In genomic region chr20:3727333-3728035, GRCh38 we compare ENCODE assay signal across 10 cellular contexts. TPM values are rescaled to one million over a fixed set of nuclear protein-coding genes. Genes with fewer than 3 reads are reported as not detected.
DNase-seq lines count a peak whose midpoint lies in the region; ATAC-seq, FAIRE-seq and TF ChIP-seq lines count a peak whose summit lies in the region.
"Had no signal": no experiment of that assay in that cellular context is flagged by ENCODE, and none has a peak within 500 bp of the region (broad histone marks: within the 10 kb centered on the region; RNA-seq: fewer than 3 reads in every experiment).

No MANE protein-coding gene starts in this region.

- no peaks in the 10 kb centered on the region for H4K20me1 ChIP-seq in BLaER1
- no peaks in the 10 kb centered on the region for H4K20me1 ChIP-seq in K562 (replicated peaks; ENCODE audit: control insufficient read depth, insufficient read depth, low read length)

- intact Hi-C loops in K562 (cut with micrococcal nuclease), result no loop called here

- H3K9me3 ChIP-seq in BLaER1, result no peaks in the 10 kb centered on the region
- H3K9me3 ChIP-seq in K562 (replicated peaks; ENCODE audit: control insufficient read depth, insufficient read depth, low read depth, low read length), result no peaks in the 10 kb centered on the region

- CTCF ChIA-PET in K562 (lab: Yijun Ruan, JAX; ENCODE audit: low intra/inter-chr PET ratio), result no interaction called here

- peak overlapping the region; percentile 31; the same call in 1 of the 2 replicates for H3K4me2 ChIP-seq in BLaER1
- H3K4me2 ChIP-seq in K562 (ENCODE audit: insufficient read depth, low read length), result no peak overlapping the region

- H3K4me1 ChIP-seq in BLaER1 (peaks cover 32% of the 10 kb centered on the region), K562 (replicated peaks in 1 of 2; ENCODE audit: control insufficient read depth in 2 of 2, insufficient read depth in 2 of 2, low read length in 2 of 2) (peaks cover 6 to 8% of the 10 kb centered on the region in 2 experiments; a peak in 4 of 5 replicates)

- no peaks in the 10 kb centered on the region for H3K36me3 ChIP-seq in BLaER1
- H3K36me3 ChIP-seq in K562 (ENCODE audit: control insufficient read depth, insufficient read depth, low read length), result no peaks in the 10 kb centered on the region
- H3K36me3 ChIP-seq in brain microvascular endothelial cell (replicated peaks), result no peaks in the 10 kb centered on the region

- no peak overlapping the region for H2AFZ ChIP-seq in K562 (ENCODE audit: low read depth, low read length)

- no peak for TF ChIP-seq CTCF in K562 (IDR thresholded peaks at IDR 0.05 in 2 of 3, conservative IDR thresholded peaks at IDR 0.05 in 1 of 3; ENCODE audit: insufficient read depth in 2 of 3, low read depth in 1 of 3, low read length in 3 of 3)
- no peak for TF ChIP-seq CTCF in brain microvascular endothelial cell (IDR thresholded peaks at IDR 0.05; ENCODE audit: low read depth, low read length, missing control alignments)

- 1% methylated on average over 7 of the region's 12 CpGs for WGBS in K562 (ENCODE audit: insufficient coverage, low coverage, missing lambda C conversion rate)

- no peak for TF ChIP-seq RAD21 in K562 (CRISPR knock-in tag; conservative IDR thresholded peaks at IDR 0.05 in 1 of 2, IDR thresholded peaks at IDR 0.05 in 1 of 2)

- H3K79me2 ChIP-seq in K562 (ENCODE audit: control insufficient read depth, insufficient read depth, low read length), result no peaks in the 10 kb centered on the region

- ATAC-seq in K562 (no peak), HG02981 (IDR thresholded peaks at IDR 0.05; ENCODE audit: unreplicated experiment) (no peak), HG03196 (IDR thresholded peaks at IDR 0.05; ENCODE audit: unreplicated experiment) (no peak)

- H3K27ac ChIP-seq in BLaER1, result no peak overlapping the region
- no peak overlapping the region for H3K27ac ChIP-seq in K562 (ENCODE audit: extremely low read depth, low read depth, low read length)
- H3K27ac ChIP-seq in brain microvascular endothelial cell, result no peak overlapping the region

- H3K9ac ChIP-seq in BLaER1, result no peak overlapping the region
- H3K9ac ChIP-seq in K562 (ENCODE audit: insufficient read depth in 1 of 2, low read depth in 2 of 2, low read length in 2 of 2), result peak overlapping the region in 1 of 2 experiments; percentile 35; a peak in 1 of 4 replicates

- TF ChIP-seq EP300 in K562 (IDR thresholded peaks at IDR 0.05; ENCODE audit: low read length), result no peak

- in situ Hi-C loops in K562 (cut with MboI) (no loop called here), brain microvascular endothelial cell (cut with HindIII; ENCODE audit: low pct_ligation_motif_present, low sequenced_read_pairs) (no loop called here)

- DNase-seq in K562 (ENCODE audit: extremely low read depth in 1 of 4, low spot score in 3 of 4) (no peak), myocyte (ENCODE audit: low read depth) (peak; percentile 85), brain microvascular endothelial cell (no peak)
- DNase-seq: activated CD4-positive, CD25-positive, alpha-beta regulatory T cell treated with anti-CD3 and anti-CD28 coated beads, Interleukin-2, amount 50 U/mL, for 72 hours; dermis blood vessel endothelial cell; NCI-H1436 had no signal

- H3K4me3 ChIP-seq in BLaER1 (no peak overlapping the region), K562 (no peak overlapping the region), brain microvascular endothelial cell (ENCODE audit: low read depth, low read length) (no peak overlapping the region)

- H3K27me3 ChIP-seq in BLaER1 (peaks cover 15% of the 10 kb centered on the region), K562 (ENCODE audit: control insufficient read depth in 2 of 2, insufficient read depth in 2 of 2, low read length in 2 of 2) (peaks cover 4 to 34% of the 10 kb centered on the region in 2 experiments; a peak in 3 of 5 replicates), brain microvascular endothelial cell (replicated peaks) (peaks cover 20% of the 10 kb centered on the region)

- POLR2A ChIA-PET in K562 (lab: Yijun Ruan, JAX), result no interaction called here

- no TSS peak for BruUV-seq in K562 (replicated peaks; lab: Mats Ljungman, UMichigan)

- no peak for TF ChIP-seq POLR2A in K562 (conservative IDR thresholded peaks at IDR 0.05)

- peak; percentile 51 for FAIRE-seq in K562 (lab: Jason Lieb, UNC)
- FAIRE-seq: G401.6 had no signal

- no peaks in the 10 kb centered on the region for H3K9me1 ChIP-seq in K562 (ENCODE audit: control insufficient read depth, insufficient read depth, low read length)

RNA-seq across cellular contexts. Expression of gene HSPA12B, which starts 5.0 kb away (rescaled TPM):
- 0.19 TPM in 1 of 2 replicates, not detected in the other for total RNA-seq in K562 (2011; cell fraction: chromatin; rRNA removed; ENCODE audit: low replicate concordance)
- 0.17 TPM in 1 of 2 replicates, not detected in the other for total RNA-seq in K562 (2011; cell fraction: nucleolus; rRNA removed)
- total RNA-seq in K562 (2011; cell fraction: nucleoplasm; rRNA removed), result not detected in 2 replicates
- total RNA-seq in K562 (2014; rRNA removed), result not detected in 2 replicates
- not detected in 2 replicates for total RNA-seq in K562 (2014; rRNA removed; fragmentation: Illumina TruSeq; extraction: Trizol)
- total RNA-seq in K562 (2015; rRNA removed; fragmentation: Illumina TruSeq; extraction: Trizol), result not detected in 2 replicates
- total RNA-seq in K562 (2021), result 0.07 TPM in 1 of 2 replicates, not detected in the other
- polyA plus RNA-seq in K562 (2011; rRNA removed), result not detected in 2 replicates
- polyA plus RNA-seq in K562 (2011; cell fraction: cytosol; rRNA removed), result 0.03 TPM in 1 of 2 replicates, not detected in the other
- 0.07 and 0.21 TPM in 2 replicates for polyA plus RNA-seq in K562 (2011; cell fraction: nucleus; rRNA removed)
- 0.22 and 0.62 TPM in 2 replicates for polyA plus RNA-seq in K562 (2012)
- 0.03 TPM in 1 of 2 replicates, not detected in the other for polyA plus RNA-seq in K562 (2014; fragmentation: Illumina TruSeq; extraction: Trizol)
- polyA plus RNA-seq in K562 (2014; fragmentation: Nextera tagmentation; extraction: Ambion mirVana), result not detected
- not detected in 2 replicates for polyA plus RNA-seq in K562 (2014; rRNA removed)
- 0.06 TPM in 1 of 2 replicates, not detected in the other for polyA minus RNA-seq in K562 (2011; rRNA and poly(A)+ RNA removed)
- not detected in 2 replicates for polyA minus RNA-seq in K562 (2011; cell fraction: cytosol; rRNA and poly(A)+ RNA removed)
- polyA minus RNA-seq in K562 (2011; cell fraction: nucleus; rRNA and poly(A)+ RNA removed), result 0.13 TPM in 1 of 2 replicates, not detected in the other
- not detected in 2 replicates for total RNA-seq in myocyte
- polyA plus RNA-seq in myocyte (2012), result 0.06 TPM

RNA-seq across cellular contexts. Expression of gene SIGLEC1, which starts 15.1 kb away (rescaled TPM):
- not detected in 2 replicates for total RNA-seq in K562 (2011; cell fraction: chromatin; rRNA removed; ENCODE audit: low replicate concordance)
- not detected in 2 replicates for total RNA-seq in K562 (2011; cell fraction: nucleolus; rRNA removed)
- total RNA-seq in K562 (2011; cell fraction: nucleoplasm; rRNA removed), result 0.07 TPM in 1 of 2 replicates, not detected in the other
- total RNA-seq in K562 (2014; rRNA removed) (0.05 TPM in 1 of 2 replicates, not detected in the other), K562 (2014; rRNA removed; fragmentation: Illumina TruSeq; extraction: Trizol) (not detected in 2 replicates), K562 (2015; rRNA removed; fragmentation: Illumina TruSeq; extraction: Trizol) (not detected in 2 replicates), K562 (2021) (0.04 and 0.07 TPM in 2 replicates), myocyte (0.53 and 1.3 TPM in 2 replicates)
- polyA plus RNA-seq in K562 (2011; rRNA removed) (not detected in 2 replicates), K562 (2014; fragmentation: Illumina TruSeq; extraction: Trizol) (not detected in 2 replicates), K562 (2014; fragmentation: Nextera tagmentation; extraction: Ambion mirVana) (not detected), K562 (2014; rRNA removed) (not detected in 2 replicates)
- polyA plus RNA-seq in K562 (2011; cell fraction: cytosol; rRNA removed), result under 0.01 TPM in 1 of 2 replicates, not detected in the other
- 0.01 TPM in 1 of 2 replicates, not detected in the other for polyA plus RNA-seq in K562 (2011; cell fraction: nucleus; rRNA removed)
- 0.01 TPM in 1 of 2 replicates, not detected in the other for polyA plus RNA-seq in K562 (2012)
- polyA minus RNA-seq in K562 (2011; rRNA and poly(A)+ RNA removed), result 0.04 TPM in 1 of 2 replicates, not detected in the other
- not detected in 2 replicates for polyA minus RNA-seq in K562 (2011; cell fraction: cytosol; rRNA and poly(A)+ RNA removed)
- not detected in 2 replicates for polyA minus RNA-seq in K562 (2011; cell fraction: nucleus; rRNA and poly(A)+ RNA removed)
- 0.08 TPM for polyA plus RNA-seq in myocyte (2012)
- total RNA-seq: dermis blood vessel endothelial cell had no signal

RNA-seq across cellular contexts. Expression of gene ADISSP, which starts 40.1 kb away (rescaled TPM):
- total RNA-seq in K562 (2011; cell fraction: chromatin; rRNA removed; ENCODE audit: low replicate concordance), result 2.9 and 14.4 TPM in 2 replicates
- 19.0 and 21.1 TPM in 2 replicates for total RNA-seq in K562 (2011; cell fraction: nucleolus; rRNA removed)
- 11.5 and 13.1 TPM in 2 replicates for total RNA-seq in K562 (2011; cell fraction: nucleoplasm; rRNA removed)
- total RNA-seq in K562 (2014; rRNA removed), result 65.7 and 101 TPM in 2 replicates
- 12.2 and 16.3 TPM in 2 replicates for total RNA-seq in K562 (2014; rRNA removed; fragmentation: Illumina TruSeq; extraction: Trizol)
- total RNA-seq in K562 (2015; rRNA removed; fragmentation: Illumina TruSeq; extraction: Trizol), result 34.5 and 35.8 TPM in 2 replicates
- 70.6 and 79.9 TPM in 2 replicates for total RNA-seq in K562 (2021)
- 22.8 and 42.8 TPM in 2 replicates for polyA plus RNA-seq in K562 (2011; rRNA removed)
- polyA plus RNA-seq in K562 (2011; cell fraction: cytosol; rRNA removed), result 58.3 and 121 TPM in 2 replicates
- polyA plus RNA-seq in K562 (2011; cell fraction: nucleus; rRNA removed), result 36.6 TPM in 2 replicates
- polyA plus RNA-seq in K562 (2012), result 27.7 and 47.5 TPM in 2 replicates
- 23.4 and 63.9 TPM in 2 replicates for polyA plus RNA-seq in K562 (2014; fragmentation: Illumina TruSeq; extraction: Trizol)
- 1 to 10 TPM; 1.4 to 4.9 TPM for polyA plus RNA-seq in K562 (2014; fragmentation: Nextera tagmentation; extraction: Ambion mirVana)
- polyA plus RNA-seq in K562 (2014; rRNA removed), result 37.2 and 53.4 TPM in 2 replicates
- polyA minus RNA-seq in K562 (2011; rRNA and poly(A)+ RNA removed), result 11.5 and 16.8 TPM in 2 replicates
- polyA minus RNA-seq in K562 (2011; cell fraction: cytosol; rRNA and poly(A)+ RNA removed), result 37.8 and 38.8 TPM in 2 replicates
- 6.7 and 13.6 TPM in 2 replicates for polyA minus RNA-seq in K562 (2011; cell fraction: nucleus; rRNA and poly(A)+ RNA removed)
- total RNA-seq in myocyte, result 40.8 and 42.4 TPM in 2 replicates
- 45.0 TPM for polyA plus RNA-seq in myocyte (2012)

RNA-seq across cellular contexts. Expression of gene ADAM33, which starts 45.7 kb away (rescaled TPM):
- 0.12 TPM in 1 of 2 replicates, not detected in the other for total RNA-seq in K562 (2011; cell fraction: chromatin; rRNA removed; ENCODE audit: low replicate concordance)
- not detected in 2 replicates for total RNA-seq in K562 (2011; cell fraction: nucleolus; rRNA removed)
- not detected in 2 replicates for total RNA-seq in K562 (2011; cell fraction: nucleoplasm; rRNA removed)
- not detected in 2 replicates for total RNA-seq in K562 (2014; rRNA removed)
- not detected in 2 replicates for total RNA-seq in K562 (2014; rRNA removed; fragmentation: Illumina TruSeq; extraction: Trizol)
- not detected in 2 replicates for total RNA-seq in K562 (2015; rRNA removed; fragmentation: Illumina TruSeq; extraction: Trizol)
- not detected in 2 replicates for total RNA-seq in K562 (2021)
- not detected in 2 replicates for polyA plus RNA-seq in K562 (2011; rRNA removed)
- not detected in 2 replicates for polyA plus RNA-seq in K562 (2011; cell fraction: cytosol; rRNA removed)
- not detected in 2 replicates for polyA plus RNA-seq in K562 (2011; cell fraction: nucleus; rRNA removed)
- polyA plus RNA-seq in K562 (2012), result not detected in 2 replicates
- not detected in 2 replicates for polyA plus RNA-seq in K562 (2014; fragmentation: Illumina TruSeq; extraction: Trizol)
- not detected for polyA plus RNA-seq in K562 (2014; fragmentation: Nextera tagmentation; extraction: Ambion mirVana)
- not detected in 2 replicates for polyA plus RNA-seq in K562 (2014; rRNA removed)
- polyA minus RNA-seq in K562 (2011; rRNA and poly(A)+ RNA removed), result not detected in 2 replicates
- not detected in 2 replicates for polyA minus RNA-seq in K562 (2011; cell fraction: cytosol; rRNA and poly(A)+ RNA removed)
- polyA minus RNA-seq in K562 (2011; cell fraction: nucleus; rRNA and poly(A)+ RNA removed), result not detected in 2 replicates
- total RNA-seq in myocyte, result 0.62 and 0.72 TPM in 2 replicates
- polyA plus RNA-seq in myocyte (2012), result 0.48 TPM

RNA-seq across cellular contexts. Expression of gene SPEF1, which starts 53.8 kb away (rescaled TPM):
- 0.23 TPM in 1 of 2 replicates, not detected in the other for total RNA-seq in K562 (2011; cell fraction: chromatin; rRNA removed; ENCODE audit: low replicate concordance)
- 0.26 TPM in 1 of 2 replicates, not detected in the other for total RNA-seq in K562 (2011; cell fraction: nucleolus; rRNA removed)
- total RNA-seq in K562 (2011; cell fraction: nucleoplasm; rRNA removed), result not detected in 2 replicates
- total RNA-seq in K562 (2014; rRNA removed), result not detected in 2 replicates
- total RNA-seq in K562 (2014; rRNA removed; fragmentation: Illumina TruSeq; extraction: Trizol), result not detected in 2 replicates
- not detected in 2 replicates for total RNA-seq in K562 (2015; rRNA removed; fragmentation: Illumina TruSeq; extraction: Trizol)
- not detected in 2 replicates for total RNA-seq in K562 (2021)
- 0.04 TPM in 1 of 2 replicates, not detected in the other for polyA plus RNA-seq in K562 (2011; rRNA removed)
- polyA plus RNA-seq in K562 (2011; cell fraction: cytosol; rRNA removed), result 0.06 TPM in 1 of 2 replicates, not detected in the other
- 0.08 and 0.24 TPM in 2 replicates for polyA plus RNA-seq in K562 (2011; cell fraction: nucleus; rRNA removed)
- polyA plus RNA-seq in K562 (2012), result 0.04 TPM in 1 of 2 replicates, not detected in the other
- polyA plus RNA-seq in K562 (2014; fragmentation: Illumina TruSeq; extraction: Trizol), result not detected in 2 replicates
- not detected for polyA plus RNA-seq in K562 (2014; fragmentation: Nextera tagmentation; extraction: Ambion mirVana)
- not detected in 2 replicates for polyA plus RNA-seq in K562 (2014; rRNA removed)
- polyA minus RNA-seq in K562 (2011; rRNA and poly(A)+ RNA removed), result not detected in 2 replicates
- not detected in 2 replicates for polyA minus RNA-seq in K562 (2011; cell fraction: cytosol; rRNA and poly(A)+ RNA removed)
- 0.27 TPM in 1 of 2 replicates, not detected in the other for polyA minus RNA-seq in K562 (2011; cell fraction: nucleus; rRNA and poly(A)+ RNA removed)
- 0.11 TPM in 1 of 2 replicates, not detected in the other for total RNA-seq in myocyte
- polyA plus RNA-seq in myocyte (2012), result 0.61 TPM
- total RNA-seq: dermis blood vessel endothelial cell had no signal
